In genomic region chr11:66617148-66617814, GRCh38 we compare ENCODE assay signal across 8 cellular contexts. TPM values are rescaled to one million over a fixed set of nuclear protein-coding genes. Genes with fewer than 3 reads are reported as not detected.
DNase-seq lines count a peak whose midpoint lies in the region; FAIRE-seq and TF ChIP-seq lines count a peak whose summit lies in the region.

No MANE protein-coding gene starts in this region.

- H3K4me3 Mint-ChIP-seq in activated naive CD4-positive, alpha-beta T cell treated with anti-CD3 and anti-CD28 coated beads, Interleukin-2, amount 50 U/mL, for 24 hours = peak overlapping the region; percentile 98

- H3K27me3 Mint-ChIP-seq in activated naive CD4-positive, alpha-beta T cell treated with anti-CD3 and anti-CD28 coated beads, Interleukin-2, amount 50 U/mL, for 24 hours = no peaks in the 10 kb centered on the region

- H3K27ac ChIP-seq in HUES64 (ENCODE audit: low read depth, low read length) (peak overlapping the region; percentile 94), skin epidermis (peak overlapping the region; percentile 75 to 98 (median 92))

- DNase-seq in GM03348 (ENCODE audit: low spot score) (peak; percentile 70), hepatic stellate cell (ENCODE audit: low spot score) (peak; percentile 42), GM19240 (ENCODE audit: insufficient read length, low spot score) (no peak), H54 (ENCODE audit: insufficient read length, low spot score) (no peak), medulla oblongata (ENCODE audit: extremely low spot score) (no peak)

- no peaks in the 10 kb centered on the region for H3K9me3 ChIP-seq in HUES64 (ENCODE audit: insufficient read depth, low read depth, low read length)

- WGBS in HUES64 = 1% methylated on average over 36 of the region's 37 CpGs

- H3K27ac Mint-ChIP-seq in activated naive CD4-positive, alpha-beta T cell treated with anti-CD3 and anti-CD28 coated beads, Interleukin-2, amount 50 U/mL, for 24 hours = peak overlapping the region; percentile 99

- H3K4me3 ChIP-seq in HUES64 (ENCODE audit: low read length) = peak overlapping the region; percentile 68
- H3K4me3 ChIP-seq in skin epidermis = peak overlapping the region; percentile 70 to 96 (median 91)

- no peaks in the 10 kb centered on the region for H3K9me3 Mint-ChIP-seq in activated naive CD4-positive, alpha-beta T cell treated with anti-CD3 and anti-CD28 coated beads, Interleukin-2, amount 50 U/mL, for 24 hours

- peaks cover 41% of the 10 kb centered on the region for H3K36me3 ChIP-seq in HUES64 (ENCODE audit: insufficient read depth, low read length)

- H3K27me3 ChIP-seq in HUES64 (ENCODE audit: insufficient read depth, low read length) = no peaks in the 10 kb centered on the region

- peak overlapping the region; percentile 88 for H3K9ac ChIP-seq in HUES64 (ENCODE audit: low read depth, low read length)

- no peak; the same call in 1 of the 2 replicates for TF ChIP-seq POLR2A in H54 (IDR thresholded peaks at IDR 0.05; ENCODE audit: low read depth, low read length)

- FAIRE-seq in H54 (lab: Jason Lieb, UNC) = no peak

- peaks cover 32% of the 10 kb centered on the region for H3K4me1 ChIP-seq in HUES64 (ENCODE audit: insufficient read depth, low read length)

- peaks cover 46% of the 10 kb centered on the region for H3K4me1 Mint-ChIP-seq in activated naive CD4-positive, alpha-beta T cell treated with anti-CD3 and anti-CD28 coated beads, Interleukin-2, amount 50 U/mL, for 24 hours

- peaks cover 26% of the 10 kb centered on the region for H3K36me3 Mint-ChIP-seq in activated naive CD4-positive, alpha-beta T cell treated with anti-CD3 and anti-CD28 coated beads, Interleukin-2, amount 50 U/mL, for 24 hours

RNA-seq across cellular contexts. Expression of gene RBM14, which starts 0.9 kb away (rescaled TPM):
- 59.0 TPM for polyA plus RNA-seq in HUES64 (2013, experiment 1 of 2)
- polyA plus RNA-seq in HUES64 (2013, experiment 2 of 2) = 53.1 TPM

RNA-seq across cellular contexts. Expression of gene RBM4, which starts 21.2 kb away (rescaled TPM):
- polyA plus RNA-seq in HUES64 (2013, experiment 1 of 2) = 170 TPM
- polyA plus RNA-seq in HUES64 (2013, experiment 2 of 2) = 152 TPM

RNA-seq across cellular contexts. Expression of gene CCS, which starts 24.3 kb away (rescaled TPM):
- polyA plus RNA-seq in HUES64 (2013, experiment 1 of 2) = 27.7 TPM
- polyA plus RNA-seq in HUES64 (2013, experiment 2 of 2) = 31.1 TPM

RNA-seq across cellular contexts. Expression of gene CCDC87, which starts 24.4 kb away (rescaled TPM):
- polyA plus RNA-seq in HUES64 (2013, experiment 1 of 2) = 0.45 TPM
- polyA plus RNA-seq in HUES64 (2013, experiment 2 of 2) = 0.63 TPM

RNA-seq across cellular contexts. Expression of gene CTSF, which starts 48.9 kb away (rescaled TPM):
- polyA plus RNA-seq in HUES64 (2013, experiment 1 of 2) = 5.7 TPM
- 7.9 TPM for polyA plus RNA-seq in HUES64 (2013, experiment 2 of 2)

Comparison
In these comparisons a context has a peak if more than half of its experiments do, and no peak if none do; other contexts are left out.
1. DNase-seq: peak in GM03348 (single experiment) and hepatic stellate cell (single experiment); none in GM19240 (single experiment), H54 (single experiment) and medulla oblongata (single experiment).